8 cellular contexts compared by ENCODE assay signal in genomic region chr19:58150328-58150921, GRCh38. TPM values are rescaled to one million over a fixed set of nuclear protein-coding genes. Genes with fewer than 3 reads are reported as not detected.
DNase-seq lines count a peak whose midpoint lies in the region; ATAC-seq and TF ChIP-seq lines count a peak whose summit lies in the region.

Gene ZNF329, minus strand, starts transcription at chr19:58150789. Its CDS starts 21,286 bp downstream, at chr19:58129503.

- no peaks in the 10 kb centered on the region for H3K27me3 Mint-ChIP-seq in CD4-positive, alpha-beta T cell
- no peaks in the 10 kb centered on the region for H3K27me3 Mint-ChIP-seq in neural crest cell (ENCODE audit: low read depth)
- no peaks in the 10 kb centered on the region for H3K27me3 Mint-ChIP-seq in stimulated activated naive CD8-positive, alpha-beta T cell treated with anti-CD3 and anti-CD28 coated beads, Interleukin-15, amount 100 ng/mL, for 72 hours

- no peak for TF ChIP-seq EP300 in Ishikawa (IDR thresholded peaks at IDR 0.05; ENCODE audit: borderline replicate concordance)

- peaks cover 30% of the 10 kb centered on the region for H3K36me3 Mint-ChIP-seq in CD4-positive, alpha-beta T cell (ENCODE audit: low read depth)
- peaks cover 37% of the 10 kb centered on the region for H3K36me3 Mint-ChIP-seq in neural crest cell (ENCODE audit: low read depth)

- TF ChIP-seq CTCF in CD4-positive, alpha-beta T cell (IDR thresholded peaks at IDR 0.05) = no peak
- TF ChIP-seq CTCF in foreskin keratinocyte (conservative IDR thresholded peaks at IDR 0.05) (peak; percentile 4), neural crest cell (conservative IDR thresholded peaks at IDR 0.05) (no peak)

- no peak for TF ChIP-seq RAD21 in Ishikawa (IDR thresholded peaks at IDR 0.05; ENCODE audit: low read depth)

- intact Hi-C loops in CD4-positive, alpha-beta T cell (cut with DNase I, micrococcal nuclease) = loop anchor here (1.0 to 10.0 kb wide), 8 partner anchors 148 to 1836 kb away; partner anchors contain the start of genes ZNF606 (in 2 of the 2), ZIK1 (in 1 of the 2), ZNF552 (in 1 of the 2) and ZNF582 (in 1 of the 2)

- peak; percentile 61 for ATAC-seq in CD4-positive, alpha-beta T cell (ENCODE audit: poor library complexity)
- ATAC-seq in GM21423 (IDR thresholded peaks at IDR 0.05; ENCODE audit: unreplicated experiment) (peak; percentile 53), foreskin keratinocyte (peak; percentile 67)
- ATAC-seq in stimulated activated naive CD8-positive, alpha-beta T cell treated with anti-CD3 and anti-CD28 coated beads, Interleukin-15, amount 100 ng/mL, for 72 hours = peak; percentile 80

- H3K4me3 Mint-ChIP-seq in CD4-positive, alpha-beta T cell = peak within 1 kb of the TSS; percentile 93
- peak within 1 kb of the TSS; percentile 93 for H3K4me3 Mint-ChIP-seq in neural crest cell
- peak within 1 kb of the TSS; percentile 89 to 91 for H3K4me3 Mint-ChIP-seq in stimulated activated naive CD8-positive, alpha-beta T cell treated with anti-CD3 and anti-CD28 coated beads, Interleukin-15, amount 100 ng/mL, for 72 hours

- H3K4me1 Mint-ChIP-seq in CD4-positive, alpha-beta T cell (ENCODE audit: low read depth) = peaks cover 35% of the 10 kb centered on the region
- H3K4me1 Mint-ChIP-seq in neural crest cell = peaks cover 25% of the 10 kb centered on the region
- H3K4me1 Mint-ChIP-seq in stimulated activated naive CD8-positive, alpha-beta T cell treated with anti-CD3 and anti-CD28 coated beads, Interleukin-15, amount 100 ng/mL, for 72 hours = peaks cover 44% of the 10 kb centered on the region

- H3K9me3 Mint-ChIP-seq in CD4-positive, alpha-beta T cell = peaks cover 3% of the 10 kb centered on the region
- H3K9me3 Mint-ChIP-seq in neural crest cell = peaks cover 14% of the 10 kb centered on the region
- H3K9me3 Mint-ChIP-seq in stimulated activated naive CD8-positive, alpha-beta T cell treated with anti-CD3 and anti-CD28 coated beads, Interleukin-15, amount 100 ng/mL, for 72 hours = peaks cover 13 to 22% of the 10 kb centered on the region in 2 donors

- peak within 1 kb of the TSS; percentile 90 for H3K27ac Mint-ChIP-seq in CD4-positive, alpha-beta T cell
- peak within 1 kb of the TSS; percentile 35 for H3K27ac Mint-ChIP-seq in neural crest cell (ENCODE audit: unreplicated experiment)
- peak within 1 kb of the TSS; percentile 75 to 92 for H3K27ac Mint-ChIP-seq in stimulated activated naive CD8-positive, alpha-beta T cell treated with anti-CD3 and anti-CD28 coated beads, Interleukin-15, amount 100 ng/mL, for 72 hours

- peak; percentile 82 to 95 (median 90) for DNase-seq in CD4-positive, alpha-beta T cell
- DNase-seq in SHP77 (lab: John Stamatoyannopoulos, UW) (peak; percentile 69 to 82), activated gamma-delta T cell treated with Interleukin-2 at 50 U/mL for 16 hours (peak; percentile 91), foreskin keratinocyte (peak; percentile 38 to 57), neural crest cell (ENCODE audit: low read depth, low spot score) (peak; percentile 88)
- DNase-seq in stimulated activated naive CD8-positive, alpha-beta T cell treated with anti-CD3 and anti-CD28 coated beads, Interleukin-15, amount 100 ng/mL, for 72 hours = peak; percentile 93

- CTCF ChIA-PET in CD4-positive, alpha-beta T cell (lab: Charles Lee) = interaction anchor here (0.6 kb wide), 2 partner anchors 118 to 468 kb away, joined by 3 to 4 read pairs; partner anchors contain the start of gene ZNF551

- no peaks in the 10 kb centered on the region for H3K4me1 ChIP-seq in foreskin keratinocyte

- peak within 1 kb of the TSS; percentile 68 for H3K27ac ChIP-seq in CD4-positive, alpha-beta T cell (ENCODE audit: low read depth, low read length)
- peak within 1 kb of the TSS; percentile 57 for H3K27ac ChIP-seq in foreskin keratinocyte

- H3K27me3 ChIP-seq in CD4-positive, alpha-beta T cell (ENCODE audit: control insufficient read depth, insufficient read depth, low read length) = no peaks in the 10 kb centered on the region
- H3K27me3 ChIP-seq in foreskin keratinocyte = no peaks in the 10 kb centered on the region

- H3K9me3 ChIP-seq in CD4-positive, alpha-beta T cell (ENCODE audit: control insufficient read depth, low read length) = peaks cover 9% of the 10 kb centered on the region

- POLR2A ChIA-PET in CD4-positive, alpha-beta T cell (lab: Charles Lee) = interaction anchor here (0.6 to 1.5 kb wide), 9 partner anchors 33 to 869 kb away, joined by 3 to 9 read pairs (median 4); partner anchors contain the start of genes ZNF274, ZNF417, ZNF548 and ZNF606

TF ChIP-seq in Ishikawa, 13 proteins besides CTCF, POLR2A, EP300 and RAD21:
- TF ChIP-seq CREB1 (IDR thresholded peaks at IDR 0.05; ENCODE audit: low read depth) (no peak), ZBTB7A (IDR thresholded peaks at IDR 0.05; ENCODE audit: low read depth) (peak; percentile 76), TEAD4 (IDR thresholded peaks at IDR 0.05) (no peak), EGR1 (IDR thresholded peaks at IDR 0.05) (peak; percentile 19; the same call in 1 of the 2 replicates), NFIC (IDR thresholded peaks at IDR 0.05) (no peak), MAX (IDR thresholded peaks at IDR 0.05) (peak; percentile 50), TCF12 (IDR thresholded peaks at IDR 0.05; ENCODE audit: low read depth) (0 out of 2 replicates have a peak, but pooled peaks have one; percentile 22), FOXM1 (IDR thresholded peaks at IDR 0.05; ENCODE audit: borderline replicate concordance, low read depth) (no peak), CEBPB (IDR thresholded peaks at IDR 0.05) (no peak), USF1 (IDR thresholded peaks at IDR 0.05) (0 out of 2 replicates have a peak, but pooled peaks have one; percentile 20), TAF1 (IDR thresholded peaks at IDR 0.05; ENCODE audit: low read depth) (peak; percentile 73), REST (IDR thresholded peaks at IDR 0.05; ENCODE audit: low read depth) (no peak), YY1 (IDR thresholded peaks at IDR 0.05; ENCODE audit: low read depth) (peak; percentile 92)

RNA-seq across cellular contexts. Expression of gene ZNF329, which starts in this region (rescaled TPM):
- total RNA-seq in CD4-positive, alpha-beta T cell = 10 to 100 TPM; 15.0 to 16.9 TPM
- 8.2 and 8.4 TPM in 2 replicates for total RNA-seq in foreskin keratinocyte
- 3.2 and 3.4 TPM in 2 replicates for polyA plus RNA-seq in foreskin keratinocyte
- total RNA-seq in neural crest cell = 13.0 and 14.0 TPM in 2 replicates

Comparison
In these comparisons a context has a peak if more than half of its experiments do, and no peak if none do; other contexts are left out.
1. Peak in every context shown above with its lines: DNase-seq, ATAC-seq and H3K27ac ChIP-seq.
2. H3K27ac Mint-ChIP-seq: peak in every context shown above with its lines; median percentile 90 in CD4-positive, alpha-beta T cell; 84 in stimulated activated naive CD8-positive, alpha-beta T cell treated with anti-CD3 and anti-CD28 coated beads, Interleukin-15, amount 100 ng/mL, for 72 hours; 35 in neural crest cell.